In genomic region chr1:155131846-155132245, GRCh38 we compare ENCODE assay signal across 20 cellular contexts. TPM values are rescaled to one million over a fixed set of nuclear protein-coding genes. Genes with fewer than 3 reads are reported as not detected.
DNase-seq lines count a peak whose midpoint lies in the region; ATAC-seq, FAIRE-seq and TF ChIP-seq lines count a peak whose summit lies in the region.
"Had no signal": no experiment of that assay in that cellular context is flagged by ENCODE, and none has a peak within 500 bp of the region (broad histone marks: within the 10 kb centered on the region; RNA-seq: fewer than 3 reads in every experiment).

No MANE protein-coding gene starts in this region.

- H3K4me1 Mint-ChIP-seq in activated T-cell treated with anti-CD3 and anti-CD28 coated beads, Interleukin-2, amount 50 U/mL, for 24 hours (ENCODE audit: low read depth) = peaks cover 50% of the 10 kb centered on the region

- H3K36me3 ChIP-seq in HCT116 (ENCODE audit: control insufficient read depth in 1 of 2, insufficient read depth in 2 of 2, low read length in 2 of 2) = peaks cover 13 to 33% of the 10 kb centered on the region in 2 experiments; a peak in 3 of 4 replicates
- H3K36me3 ChIP-seq in body of pancreas (replicated peaks in 1 of 2; ENCODE audit: insufficient read depth in 1 of 2, low read depth in 2 of 2) = peaks cover 4 to 9% of the 10 kb centered on the region in 2 donors
- peaks cover 17 to 46% of the 10 kb centered on the region in 2 experiments for H3K36me3 ChIP-seq in HepG2 (replicated peaks in 1 of 2; ENCODE audit: control insufficient read depth in 1 of 2, insufficient read depth in 2 of 2, low read length in 2 of 2)
- H3K36me3 ChIP-seq in small intestine (ENCODE audit: control insufficient read depth in 2 of 2, insufficient read depth in 2 of 2, low read length in 2 of 2) = peaks cover 0 to 6% of the 10 kb centered on the region in 2 donors

- TF ChIP-seq EP300 in HepG2 (IDR thresholded peaks at IDR 0.05; ENCODE audit: low read depth in 2 of 2, low read length in 2 of 2) = no peak
- no peak for TF ChIP-seq EP300 in HepG2 (CRISPR knock-in tag; IDR thresholded peaks at IDR 0.05; ENCODE audit: borderline replicate concordance)

- H3K27me3 Mint-ChIP-seq in activated T-cell treated with anti-CD3 and anti-CD28 coated beads, Interleukin-2, amount 50 U/mL, for 24 hours = peaks cover 20% of the 10 kb centered on the region

- POLR2A ChIA-PET in HCT116 (lab: Charles Lee) (no interaction called here), HepG2 (lab: Yijun Ruan, JAX) (interaction anchor here (1.1 to 3.9 kb wide), 5 partner anchors 8 to 62 kb away, joined by 3 to 28 read pairs (median 5); partner anchors contain the start of genes DPM3 and KRTCAP2)

- no peaks in the 10 kb centered on the region for H4K20me1 ChIP-seq in HCT116 (ENCODE audit: insufficient read depth)
- peaks cover 60% of the 10 kb centered on the region for H4K20me1 ChIP-seq in HepG2 (ENCODE audit: insufficient read depth, low read length)

- DNase-seq in HCT116 (ENCODE audit: low read depth, low spot score) (no peak), body of pancreas (no peak), HepG2 (ENCODE audit: low spot score) (no peak), small intestine (peak; percentile 15), DMS153 treated with DMSO at 0.1 percent for 48 hours (lab: John Stamatoyannopoulos, UW; ENCODE audit: unreplicated experiment) (no peak), H54 (ENCODE audit: insufficient read length, low spot score) (no peak)
- no peak for DNase-seq in activated T-cell treated with anti-CD3 and anti-CD28 coated beads, Interleukin-2, amount 50 U/mL, for 24 hours
- DNase-seq: activated T-cell treated with anti-CD3 and anti-CD28 coated beads for 4 hours; CD4-positive, alpha-beta memory T cell; Karpas-422; NCI-H187 treated with DMSO at 0.1 percent for 48 hours; NCI-H524 treated with DMSO at 0.1 percent for 48 hours had no signal

- H3K9me3 ChIP-seq in HCT116 (ENCODE audit: control insufficient read depth in 1 of 2, insufficient read depth in 1 of 2, low read depth in 1 of 2, low read length in 2 of 2) (no peaks in the 10 kb centered on the region), body of pancreas (no peaks in the 10 kb centered on the region), HepG2 (ENCODE audit: low read length) (no peaks in the 10 kb centered on the region), small intestine (ENCODE audit: control insufficient read depth, low read depth) (no peaks in the 10 kb centered on the region)
- H3K9me3 ChIP-seq: adrenal gland, mucosa of descending colon, tibial nerve had no signal

- no TSS peak for BruUV-seq in HCT116 (replicated peaks; lab: Mats Ljungman, UMichigan)
- no TSS peak for BruUV-seq in HepG2 (replicated peaks; lab: Mats Ljungman, UMichigan)

- H3K4me3 ChIP-seq in HCT116 (replicated peaks in 1 of 2; ENCODE audit: low read depth in 1 of 2, low read length in 2 of 2) (no peak overlapping the region), body of pancreas (no peak overlapping the region), HepG2 (replicated peaks in 1 of 3; ENCODE audit: insufficient read depth in 1 of 3, low read depth in 2 of 3, low read length in 3 of 3) (peak overlapping the region; percentile 96 to 99 (median 99)), small intestine (ENCODE audit: low read depth in 1 of 2, low read length in 2 of 2) (peak overlapping the region in 1 of 2 donors; percentile 93)
- H3K4me3 ChIP-seq: adrenal gland, mucosa of descending colon, tibial nerve had no signal

- no peak overlapping the region for H2AFZ ChIP-seq in HCT116 (ENCODE audit: low read depth, low read length, poor library complexity, severe bottlenecking)
- no peak overlapping the region for H2AFZ ChIP-seq in HepG2 (ENCODE audit: low read length)

- ATAC-seq in HCT116 = no peak
- ATAC-seq in body of pancreas = no peak
- no peak for ATAC-seq in HepG2
- no peak for ATAC-seq in HG03280 (IDR thresholded peaks at IDR 0.05; ENCODE audit: unreplicated experiment)
- ATAC-seq: activated CD4-positive, CD25-positive, alpha-beta regulatory T cell treated with anti-CD3 and anti-CD28 coated beads, Interleukin-2, amount 50 U/mL, for 24 hours; mucosa of descending colon; Panc1 had no signal

- H3K27ac Mint-ChIP-seq in activated T-cell treated with anti-CD3 and anti-CD28 coated beads, Interleukin-2, amount 50 U/mL, for 24 hours = no peak overlapping the region
- H3K27ac Mint-ChIP-seq: T-helper 1 cell treated with Interleukin-12 subunit alpha and Interleukin-12 subunit beta and Interleukin-4 antibody, amounts not matched to agents 30 μg/mL and 1 μg/mL, for 36 hours had no signal

- H3K4me3 Mint-ChIP-seq in activated T-cell treated with anti-CD3 and anti-CD28 coated beads, Interleukin-2, amount 50 U/mL, for 24 hours = no peak overlapping the region
- H3K4me3 Mint-ChIP-seq: T-helper 1 cell treated with Interleukin-12 subunit alpha and Interleukin-12 subunit beta and Interleukin-4 antibody, amounts not matched to agents 30 μg/mL and 1 μg/mL, for 36 hours had no signal

- H3K27me3 ChIP-seq in HCT116 (ENCODE audit: insufficient read depth, low read length) (no peaks in the 10 kb centered on the region), body of pancreas (no peaks in the 10 kb centered on the region), HepG2 (ENCODE audit: control insufficient read depth in 1 of 2, insufficient read depth in 2 of 2, low read length in 2 of 2) (no peaks in the 10 kb centered on the region; a peak in 1 of 5 replicates), small intestine (ENCODE audit: control insufficient read depth in 2 of 2, insufficient read depth in 2 of 2, low read length in 2 of 2) (no peaks in the 10 kb centered on the region)
- H3K27me3 ChIP-seq: adrenal gland, tibial nerve had no signal

- RAD21 ChIA-PET in HCT116 (lab: Charles Lee; ENCODE audit: low non-redundant PET in 1 of 2, low total read pairs in 2 of 2, uncharacterized antibody in 2 of 2, unreplicated experiment in 2 of 2) = no interaction called here

- in situ Hi-C loops in HepG2 (cut with HindIII; ENCODE audit: extremely low pct_ligation_motif_present, low pct_unique_long_range_greater_than_20kb) = no loop called here

- no peak for TF ChIP-seq POLR2A in HCT116 (IDR thresholded peaks at IDR 0.05; ENCODE audit: borderline replicate concordance, extremely low read depth, insufficient read depth, insufficient read length)
- TF ChIP-seq POLR2A in body of pancreas (IDR thresholded peaks at IDR 0.05) = no peak
- no peak for TF ChIP-seq POLR2A in HepG2 (IDR thresholded peaks at IDR 0.05; ENCODE audit: insufficient read depth in 1 of 2, low read depth in 2 of 2, low read length in 2 of 2)
- TF ChIP-seq POLR2A in H54 (IDR thresholded peaks at IDR 0.05; ENCODE audit: low read depth, low read length) = no peak

- H3K9ac ChIP-seq in HCT116 (ENCODE audit: low read length) (peak overlapping the region; percentile 91; the same call in 1 of the 2 replicates), HepG2 (ENCODE audit: insufficient read depth, low read depth, low read length) (peak overlapping the region; percentile 99; the same call in 1 of the 2 replicates)

- WGBS in body of pancreas, 2 donors = 58 to 67% methylated on average over 2 of the region's 2 CpGs
- 46% methylated on average over 2 of the region's 2 CpGs for WGBS in HepG2 (ENCODE audit: low lambda C conversion rate)
- WGBS in small intestine, 3 donors = 24 to 46% (median 37%) methylated on average over 2 of the region's 2 CpGs

- H3K4me1 ChIP-seq in HCT116 (ENCODE audit: control insufficient read depth in 1 of 2, insufficient read depth in 2 of 2, low read length in 2 of 2) (peaks cover 32 to 77% of the 10 kb centered on the region in 2 experiments), body of pancreas (peaks cover 70% of the 10 kb centered on the region), HepG2 (ENCODE audit: insufficient read depth, low read length) (peaks cover 56% of the 10 kb centered on the region), small intestine (ENCODE audit: control insufficient read depth in 2 of 2, insufficient read depth in 1 of 2, low read depth in 1 of 2, low read length in 1 of 2) (peaks cover 1 to 2% of the 10 kb centered on the region in 2 donors)

- H3K79me2 ChIP-seq in HCT116 (ENCODE audit: insufficient read depth, low read length) (peaks cover 49% of the 10 kb centered on the region), HepG2 (ENCODE audit: insufficient read depth, low read length) (peaks cover 58% of the 10 kb centered on the region)

- no peaks in the 10 kb centered on the region for H3K9me3 Mint-ChIP-seq in activated T-cell treated with anti-CD3 and anti-CD28 coated beads, Interleukin-2, amount 50 U/mL, for 24 hours
- H3K9me3 Mint-ChIP-seq: CD4-positive, alpha-beta memory T cell; T-helper 1 cell treated with Interleukin-12 subunit alpha and Interleukin-12 subunit beta and Interleukin-4 antibody, amounts not matched to agents 30 μg/mL and 1 μg/mL, for 36 hours had no signal

- TF ChIP-seq RAD21 in HCT116 (IDR thresholded peaks at IDR 0.05; ENCODE audit: low read depth) (no peak), HepG2 (CRISPR knock-in tag; IDR thresholded peaks at IDR 0.05) (no peak)

- H3K36me3 Mint-ChIP-seq in activated T-cell treated with anti-CD3 and anti-CD28 coated beads, Interleukin-2, amount 50 U/mL, for 24 hours (ENCODE audit: low read depth) = peaks cover 18% of the 10 kb centered on the region

- H3K27ac ChIP-seq in HCT116 (ENCODE audit: low read depth, low read length) = no peak overlapping the region
- peak overlapping the region in 3 of 4 donors; percentile 94 to 99 (median 96) for H3K27ac ChIP-seq in body of pancreas
- peak overlapping the region; percentile 100 for H3K27ac ChIP-seq in HepG2 (ENCODE audit: extremely low read length, insufficient read depth, low read length)
- peak overlapping the region; percentile 13 to 100 for H3K27ac ChIP-seq in small intestine (ENCODE audit: low read depth in 1 of 2, low read length in 1 of 2)

- H3K9me2 ChIP-seq in HCT116 (ENCODE audit: insufficient read depth) = no peaks in the 10 kb centered on the region

- CTCF ChIA-PET in HCT116 (lab: Charles Lee) (no interaction called here), HepG2 (lab: Yijun Ruan, JAX; ENCODE audit: low intra/inter-chr PET ratio, low total read pairs) (no interaction called here)

- FAIRE-seq in HepG2 (lab: Jason Lieb, UNC) (no peak), small intestine (lab: Jason Lieb, UNC) (no peak), H54 (lab: Jason Lieb, UNC) (no peak)
- FAIRE-seq: GM12892 had no signal

- H3K4me2 ChIP-seq in HCT116 (ENCODE audit: low read length) (0 out of 2 replicates have a peak overlapping the region, but pooled peaks have one; percentile 9), HepG2 (ENCODE audit: low read depth, low read length) (peak overlapping the region; percentile 94)

- TF ChIP-seq CTCF in HCT116 (IDR thresholded peaks at IDR 0.05 in 2 of 3, conservative IDR thresholded peaks at IDR 0.05 in 1 of 3; ENCODE audit: borderline replicate concordance in 1 of 3, insufficient read depth in 1 of 3, low read depth in 2 of 3, low read length in 2 of 3) (no peak), body of pancreas (IDR thresholded peaks at IDR 0.05) (no peak), HepG2 (CRISPR knock-in tag; IDR thresholded peaks at IDR 0.05) (no peak)

- intact Hi-C loops in HCT116 (cut with micrococcal nuclease) = no loop called here
- intact Hi-C loops in body of pancreas (cut with DNase I) = loop anchor here (5.0 kb wide), 1 partner anchor 35 kb away; no protein-coding TSS in a partner anchor
- intact Hi-C loops in HepG2 (cut with micrococcal nuclease; ENCODE audit: unreplicated experiment) = no loop called here

RNA-seq across cellular contexts. Expression of gene SLC50A1, which starts 3.8 kb away (rescaled TPM):
- total RNA-seq in HCT116 (2021; ENCODE audit: unreplicated experiment) (49.9 TPM), body of pancreas (10 to 100 TPM; 13.7 to 25.7 TPM), HepG2 (2016; rRNA removed; fragmentation: Illumina TruSeq; extraction: Trizol) (16.4 and 22.5 TPM in 2 replicates)
- 60.4 and 63.6 TPM in 2 replicates for polyA plus RNA-seq in HCT116 (2012)
- 19.6 and 29.0 TPM in 2 replicates for total RNA-seq in HepG2 (2016; cell fraction: cytosol; rRNA removed; fragmentation: Illumina TruSeq; extraction: Trizol; ENCODE audit: low read depth)
- 14.6 and 22.8 TPM in 2 replicates for total RNA-seq in HepG2 (2016; cell fraction: insoluble cytoplasmic fraction; rRNA removed; fragmentation: Illumina TruSeq; extraction: Trizol)
- total RNA-seq in HepG2 (2016; cell fraction: membrane; rRNA removed; fragmentation: Illumina TruSeq; extraction: Trizol) = 30.5 and 34.4 TPM in 2 replicates
- 13.0 and 15.2 TPM in 2 replicates for total RNA-seq in HepG2 (2016; cell fraction: nucleus; rRNA removed; fragmentation: Illumina TruSeq; extraction: Trizol)
- polyA plus RNA-seq in HepG2 (2011; rRNA removed) (46.8 and 49.5 TPM in 2 replicates), small intestine (10 to 100 TPM; 44.6 to 99.5 (median 55.9) TPM)
- 53.5 and 57.9 TPM in 2 replicates for polyA plus RNA-seq in HepG2 (2011; cell fraction: cytosol; rRNA removed)
- polyA plus RNA-seq in HepG2 (2011; cell fraction: nucleus; rRNA removed) = 18.6 and 21.1 TPM in 2 replicates
- polyA plus RNA-seq in HepG2 (2012) = 26.3 and 27.0 TPM in 2 replicates
- polyA plus RNA-seq in HepG2 (2016; cell fraction: cytosol; fragmentation: Illumina TruSeq; extraction: Trizol; ENCODE audit: low read depth) = 24.2 and 36.2 TPM in 2 replicates
- polyA plus RNA-seq in HepG2 (2016; cell fraction: insoluble cytoplasmic fraction; fragmentation: Illumina TruSeq; extraction: Trizol; ENCODE audit: low read depth) = 20.1 and 21.0 TPM in 2 replicates
- 29.7 and 39.9 TPM in 2 replicates for polyA plus RNA-seq in HepG2 (2016; cell fraction: membrane; fragmentation: Illumina TruSeq; extraction: Trizol; ENCODE audit: low read depth)
- polyA plus RNA-seq in HepG2 (2016; cell fraction: nucleus; fragmentation: Illumina TruSeq; extraction: Trizol; ENCODE audit: insufficient read depth, low read depth) = 35.6 and 36.4 TPM in 2 replicates
- polyA minus RNA-seq in HepG2 (2011; rRNA and poly(A)+ RNA removed; ENCODE audit: low replicate concordance) = 40.9 and 59.1 TPM in 2 replicates
- 12.3 and 19.1 TPM in 2 replicates for polyA minus RNA-seq in HepG2 (2011; cell fraction: cytosol; rRNA and poly(A)+ RNA removed)
- 7.8 and 9.8 TPM in 2 replicates for polyA minus RNA-seq in HepG2 (2011; cell fraction: nucleus; rRNA and poly(A)+ RNA removed)

RNA-seq across cellular contexts. Expression of gene EFNA1, which starts 4.2 kb away (rescaled TPM):
- total RNA-seq in HCT116 (2021; ENCODE audit: unreplicated experiment) = 19.7 TPM
- polyA plus RNA-seq in HCT116 (2012) = 31.3 and 39.6 TPM in 2 replicates
- 10 to 100 TPM; 10.5 to 20.2 TPM for total RNA-seq in body of pancreas
- total RNA-seq in HepG2 (2016; rRNA removed; fragmentation: Illumina TruSeq; extraction: Trizol) = 41.2 and 81.8 TPM in 2 replicates
- total RNA-seq in HepG2 (2016; cell fraction: cytosol; rRNA removed; fragmentation: Illumina TruSeq; extraction: Trizol; ENCODE audit: low read depth) = 20.3 and 22.5 TPM in 2 replicates
- total RNA-seq in HepG2 (2016; cell fraction: insoluble cytoplasmic fraction; rRNA removed; fragmentation: Illumina TruSeq; extraction: Trizol) = 43.8 and 83.7 TPM in 2 replicates
- total RNA-seq in HepG2 (2016; cell fraction: membrane; rRNA removed; fragmentation: Illumina TruSeq; extraction: Trizol) = 37.3 and 39.8 TPM in 2 replicates
- total RNA-seq in HepG2 (2016; cell fraction: nucleus; rRNA removed; fragmentation: Illumina TruSeq; extraction: Trizol) = 83.6 and 87.9 TPM in 2 replicates
- polyA plus RNA-seq in HepG2 (2011; rRNA removed) = 874 and 1,163 TPM in 2 replicates
- polyA plus RNA-seq in HepG2 (2011; cell fraction: cytosol; rRNA removed) = 750 and 916 TPM in 2 replicates
- polyA plus RNA-seq in HepG2 (2011; cell fraction: nucleus; rRNA removed) = 390 and 585 TPM in 2 replicates
- 254 and 427 TPM in 2 replicates for polyA plus RNA-seq in HepG2 (2012)
- polyA plus RNA-seq in HepG2 (2016; cell fraction: cytosol; fragmentation: Illumina TruSeq; extraction: Trizol; ENCODE audit: low read depth) = 16.7 and 18.6 TPM in 2 replicates
- 45.4 and 47.8 TPM in 2 replicates for polyA plus RNA-seq in HepG2 (2016; cell fraction: insoluble cytoplasmic fraction; fragmentation: Illumina TruSeq; extraction: Trizol; ENCODE audit: low read depth)
- polyA plus RNA-seq in HepG2 (2016; cell fraction: membrane; fragmentation: Illumina TruSeq; extraction: Trizol; ENCODE audit: low read depth) = 25.2 and 27.9 TPM in 2 replicates
- 175 and 184 TPM in 2 replicates for polyA plus RNA-seq in HepG2 (2016; cell fraction: nucleus; fragmentation: Illumina TruSeq; extraction: Trizol; ENCODE audit: insufficient read depth, low read depth)
- polyA minus RNA-seq in HepG2 (2011; rRNA and poly(A)+ RNA removed; ENCODE audit: low replicate concordance) = 139 and 593 TPM in 2 replicates
- polyA minus RNA-seq in HepG2 (2011; cell fraction: cytosol; rRNA and poly(A)+ RNA removed) = 195 and 264 TPM in 2 replicates
- polyA minus RNA-seq in HepG2 (2011; cell fraction: nucleus; rRNA and poly(A)+ RNA removed) = 72.6 and 120 TPM in 2 replicates
- 100 to 1,000 TPM in 2 of 3 donors, 10 to 100 TPM in 1; 50.6 to 166 (median 154) TPM for polyA plus RNA-seq in small intestine

RNA-seq across cellular contexts. Expression of gene DPM3, which starts 8.5 kb away (rescaled TPM):
- total RNA-seq in HCT116 (2021; ENCODE audit: unreplicated experiment) = 113 TPM
- polyA plus RNA-seq in HCT116 (2012) = 188 and 190 TPM in 2 replicates
- 100 to 1,000 TPM in 1 of 2 donors, 1 to 10 TPM in 1; 6.2 to 106 TPM for total RNA-seq in body of pancreas
- 14.8 and 23.2 TPM in 2 replicates for total RNA-seq in HepG2 (2016; rRNA removed; fragmentation: Illumina TruSeq; extraction: Trizol)
- 29.5 and 29.8 TPM in 2 replicates for total RNA-seq in HepG2 (2016; cell fraction: cytosol; rRNA removed; fragmentation: Illumina TruSeq; extraction: Trizol; ENCODE audit: low read depth)
- total RNA-seq in HepG2 (2016; cell fraction: insoluble cytoplasmic fraction; rRNA removed; fragmentation: Illumina TruSeq; extraction: Trizol) = 21.9 and 28.1 TPM in 2 replicates
- total RNA-seq in HepG2 (2016; cell fraction: membrane; rRNA removed; fragmentation: Illumina TruSeq; extraction: Trizol) = 14.3 and 20.6 TPM in 2 replicates
- total RNA-seq in HepG2 (2016; cell fraction: nucleus; rRNA removed; fragmentation: Illumina TruSeq; extraction: Trizol) = 18.3 and 22.2 TPM in 2 replicates
- 53.4 and 61.7 TPM in 2 replicates for polyA plus RNA-seq in HepG2 (2011; rRNA removed)
- polyA plus RNA-seq in HepG2 (2011; cell fraction: cytosol; rRNA removed) = 70.1 and 134 TPM in 2 replicates
- polyA plus RNA-seq in HepG2 (2011; cell fraction: nucleus; rRNA removed) = 64.8 and 67.2 TPM in 2 replicates
- polyA plus RNA-seq in HepG2 (2012) = 39.2 and 68.2 TPM in 2 replicates
- polyA plus RNA-seq in HepG2 (2016; cell fraction: cytosol; fragmentation: Illumina TruSeq; extraction: Trizol; ENCODE audit: low read depth) = 29.6 and 50.5 TPM in 2 replicates
- polyA plus RNA-seq in HepG2 (2016; cell fraction: insoluble cytoplasmic fraction; fragmentation: Illumina TruSeq; extraction: Trizol; ENCODE audit: low read depth) = 22.4 and 23.3 TPM in 2 replicates
- 19.9 and 24.8 TPM in 2 replicates for polyA plus RNA-seq in HepG2 (2016; cell fraction: membrane; fragmentation: Illumina TruSeq; extraction: Trizol; ENCODE audit: low read depth)
- polyA plus RNA-seq in HepG2 (2016; cell fraction: nucleus; fragmentation: Illumina TruSeq; extraction: Trizol; ENCODE audit: insufficient read depth, low read depth) = 44.3 and 46.0 TPM in 2 replicates
- 23.2 and 26.3 TPM in 2 replicates for polyA minus RNA-seq in HepG2 (2011; rRNA and poly(A)+ RNA removed; ENCODE audit: low replicate concordance)
- polyA minus RNA-seq in HepG2 (2011; cell fraction: cytosol; rRNA and poly(A)+ RNA removed) = 9.3 and 10.7 TPM in 2 replicates
- polyA minus RNA-seq in HepG2 (2011; cell fraction: nucleus; rRNA and poly(A)+ RNA removed) = 3.2 and 5.7 TPM in 2 replicates
- polyA plus RNA-seq in small intestine = 100 to 1,000 TPM; 215 to 306 (median 261) TPM

RNA-seq across cellular contexts. Expression of gene KRTCAP2, which starts 41.3 kb away (rescaled TPM):
- total RNA-seq in HCT116 (2021; ENCODE audit: unreplicated experiment) (143 TPM), body of pancreas (10 to 100 TPM; 46.4 to 71.5 TPM), HepG2 (2016; rRNA removed; fragmentation: Illumina TruSeq; extraction: Trizol) (48.5 and 79.4 TPM in 2 replicates)
- polyA plus RNA-seq in HCT116 (2012) = 289 and 294 TPM in 2 replicates
- total RNA-seq in HepG2 (2016; cell fraction: cytosol; rRNA removed; fragmentation: Illumina TruSeq; extraction: Trizol; ENCODE audit: low read depth) = 40.0 and 49.4 TPM in 2 replicates
- total RNA-seq in HepG2 (2016; cell fraction: insoluble cytoplasmic fraction; rRNA removed; fragmentation: Illumina TruSeq; extraction: Trizol) = 40.7 and 78.5 TPM in 2 replicates
- total RNA-seq in HepG2 (2016; cell fraction: membrane; rRNA removed; fragmentation: Illumina TruSeq; extraction: Trizol) = 33.6 and 41.0 TPM in 2 replicates
- 50.0 and 52.6 TPM in 2 replicates for total RNA-seq in HepG2 (2016; cell fraction: nucleus; rRNA removed; fragmentation: Illumina TruSeq; extraction: Trizol)
- polyA plus RNA-seq in HepG2 (2011; rRNA removed) (77.3 and 89.3 TPM in 2 replicates), small intestine (100 to 1,000 TPM; 164 to 286 (median 239) TPM)
- 125 and 155 TPM in 2 replicates for polyA plus RNA-seq in HepG2 (2011; cell fraction: cytosol; rRNA removed)
- 119 and 133 TPM in 2 replicates for polyA plus RNA-seq in HepG2 (2011; cell fraction: nucleus; rRNA removed)
- polyA plus RNA-seq in HepG2 (2012) = 73.3 and 73.7 TPM in 2 replicates
- polyA plus RNA-seq in HepG2 (2016; cell fraction: cytosol; fragmentation: Illumina TruSeq; extraction: Trizol; ENCODE audit: low read depth) = 64.6 and 72.6 TPM in 2 replicates
- 47.5 and 61.4 TPM in 2 replicates for polyA plus RNA-seq in HepG2 (2016; cell fraction: insoluble cytoplasmic fraction; fragmentation: Illumina TruSeq; extraction: Trizol; ENCODE audit: low read depth)
- polyA plus RNA-seq in HepG2 (2016; cell fraction: membrane; fragmentation: Illumina TruSeq; extraction: Trizol; ENCODE audit: low read depth) = 49.4 and 56.2 TPM in 2 replicates
- 120 and 121 TPM in 2 replicates for polyA plus RNA-seq in HepG2 (2016; cell fraction: nucleus; fragmentation: Illumina TruSeq; extraction: Trizol; ENCODE audit: insufficient read depth, low read depth)
- 182 and 884 TPM in 2 replicates for polyA minus RNA-seq in HepG2 (2011; rRNA and poly(A)+ RNA removed; ENCODE audit: low replicate concordance)
- polyA minus RNA-seq in HepG2 (2011; cell fraction: cytosol; rRNA and poly(A)+ RNA removed) = 27.3 and 38.2 TPM in 2 replicates
- polyA minus RNA-seq in HepG2 (2011; cell fraction: nucleus; rRNA and poly(A)+ RNA removed) = 22.9 and 23.5 TPM in 2 replicates

RNA-seq across cellular contexts. Expression of gene TRIM46, which starts 41.8 kb away (rescaled TPM):
- 3.8 TPM for total RNA-seq in HCT116 (2021; ENCODE audit: unreplicated experiment)
- 2.0 and 2.2 TPM in 2 replicates for polyA plus RNA-seq in HCT116 (2012)
- total RNA-seq in body of pancreas = under 1 TPM in 1 of 2 donors, not detected in 1; 0.26 TPM
- 0.04 and 0.08 TPM in 2 replicates for total RNA-seq in HepG2 (2016; rRNA removed; fragmentation: Illumina TruSeq; extraction: Trizol)
- total RNA-seq in HepG2 (2016; cell fraction: cytosol; rRNA removed; fragmentation: Illumina TruSeq; extraction: Trizol; ENCODE audit: low read depth) = not detected in 2 replicates
- 0.04 TPM in 1 of 2 replicates, not detected in the other for total RNA-seq in HepG2 (2016; cell fraction: insoluble cytoplasmic fraction; rRNA removed; fragmentation: Illumina TruSeq; extraction: Trizol)
- total RNA-seq in HepG2 (2016; cell fraction: membrane; rRNA removed; fragmentation: Illumina TruSeq; extraction: Trizol) = not detected in 2 replicates
- not detected in 2 replicates for total RNA-seq in HepG2 (2016; cell fraction: nucleus; rRNA removed; fragmentation: Illumina TruSeq; extraction: Trizol)
- 0.09 and 0.12 TPM in 2 replicates for polyA plus RNA-seq in HepG2 (2011; rRNA removed)
- polyA plus RNA-seq in HepG2 (2011; cell fraction: cytosol; rRNA removed) = 0.04 and 0.11 TPM in 2 replicates
- 0.43 and 0.47 TPM in 2 replicates for polyA plus RNA-seq in HepG2 (2011; cell fraction: nucleus; rRNA removed)
- polyA plus RNA-seq in HepG2 (2012) = 0.15 and 0.25 TPM in 2 replicates
- 0.02 and 0.05 TPM in 2 replicates for polyA plus RNA-seq in HepG2 (2016; cell fraction: cytosol; fragmentation: Illumina TruSeq; extraction: Trizol; ENCODE audit: low read depth)
- polyA plus RNA-seq in HepG2 (2016; cell fraction: insoluble cytoplasmic fraction; fragmentation: Illumina TruSeq; extraction: Trizol; ENCODE audit: low read depth) = not detected in 2 replicates
- polyA plus RNA-seq in HepG2 (2016; cell fraction: membrane; fragmentation: Illumina TruSeq; extraction: Trizol; ENCODE audit: low read depth) = 0.05 and 0.08 TPM in 2 replicates
- polyA plus RNA-seq in HepG2 (2016; cell fraction: nucleus; fragmentation: Illumina TruSeq; extraction: Trizol; ENCODE audit: insufficient read depth, low read depth) = 0.21 TPM in 1 of 2 replicates, not detected in the other
- polyA minus RNA-seq in HepG2 (2011; rRNA and poly(A)+ RNA removed; ENCODE audit: low replicate concordance) = 0.12 and 0.19 TPM in 2 replicates
- not detected in 2 replicates for polyA minus RNA-seq in HepG2 (2011; cell fraction: cytosol; rRNA and poly(A)+ RNA removed)
- polyA minus RNA-seq in HepG2 (2011; cell fraction: nucleus; rRNA and poly(A)+ RNA removed) = not detected in 2 replicates
- under 1 TPM in 2 of 3 donors, not detected in 1; 0.27 to 0.57 TPM for polyA plus RNA-seq in small intestine

Comparison
In these comparisons a context has a peak if more than half of its experiments do, and no peak if none do; other contexts are left out.
1. H3K4me3 ChIP-seq: peak in HepG2 (3 of 3); none in HCT116 (0 of 2) and body of pancreas (0 of 2).